ENCODE assay signal across 10 cellular contexts in the genomic region with DNA sequence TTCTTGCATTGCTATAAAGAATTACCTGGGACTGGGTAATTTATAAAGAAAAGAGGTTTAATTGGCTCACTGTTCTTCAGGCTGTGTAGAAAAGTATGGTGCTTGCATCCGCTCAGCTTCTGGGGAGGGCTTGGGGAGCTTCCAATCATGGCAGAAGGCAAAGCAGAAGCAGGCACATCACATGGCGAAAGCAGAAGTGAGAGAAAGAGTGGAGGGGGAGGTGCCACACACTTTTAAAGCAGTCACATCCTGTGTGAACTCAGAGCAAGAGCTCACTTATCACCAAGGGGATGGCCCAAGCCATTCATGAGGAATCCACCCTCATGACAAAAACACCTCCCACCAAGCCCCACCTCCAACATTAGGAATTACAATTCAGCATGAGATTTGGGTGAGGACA.
DNase-seq lines count a peak whose midpoint lies in the region; ATAC-seq and TF ChIP-seq lines count a peak whose summit lies in the region.
"Had no signal": no experiment of that assay in that cellular context is flagged by ENCODE, and none has a peak within 500 bp of the region (broad histone marks: within the 10 kb centered on the region; RNA-seq: fewer than 3 reads in every experiment).

No MANE protein-coding gene starts in this region.

- H3K4me3 ChIP-seq in naive thymus-derived CD4-positive, alpha-beta T cell (ENCODE audit: low read length): no peak overlapping the region
- no peak overlapping the region for H3K4me3 ChIP-seq in adrenal gland

- WGBS in adrenal gland, 4 donors: 51 to 86% (median 77%) methylated on average over 2 of the region's 2 CpGs

- no peaks in the 10 kb centered on the region for H3K9me3 ChIP-seq in naive thymus-derived CD4-positive, alpha-beta T cell (ENCODE audit: control insufficient read depth in 2 of 3, low read length in 3 of 3)
- H3K9me3 ChIP-seq in adrenal gland (replicated peaks in 1 of 3): no peaks in the 10 kb centered on the region

- no peak for TF ChIP-seq CTCF in activated CD8-positive, alpha-beta T cell treated with anti-CD3 and anti-CD28 coated beads for 36 hours (IDR thresholded peaks at IDR 0.05)
- no peak for TF ChIP-seq CTCF in adrenal gland (IDR thresholded peaks at IDR 0.05)

- no peaks in the 10 kb centered on the region for H3K4me1 ChIP-seq in naive thymus-derived CD4-positive, alpha-beta T cell (ENCODE audit: control insufficient read depth in 2 of 2, insufficient read depth in 2 of 2, low read length in 2 of 2)
- no peaks in the 10 kb centered on the region for H3K4me1 ChIP-seq in adrenal gland (replicated peaks in 1 of 2)

- peak; percentile 26 for DNase-seq in activated CD8-positive, alpha-beta T cell treated with anti-CD3 and anti-CD28 coated beads for 36 hours
- DNase-seq in activated CD8-positive, alpha-beta T cell treated with anti-CD3 and anti-CD28 coated beads, Interleukin-2, amount 10 ng/mL, durations not matched to agents 7 days and 5 days: no peak
- DNase-seq in naive thymus-derived CD4-positive, alpha-beta T cell: no peak
- DNase-seq in NCI-H2081 treated with DMSO at 0.1 percent for 48 hours (lab: John Stamatoyannopoulos, UW) (no peak), adrenal gland (no peak)
- DNase-seq in stimulated activated CD4-positive, alpha-beta T cell treated with anti-CD3 and anti-CD28 coated beads, Interleukin-2, amount 100 ng/mL, for 24 hours: no peak
- DNase-seq: activated naive CD4-positive, alpha-beta T cell treated with anti-CD3 and anti-CD28 coated beads, Interleukin-2, amount 10 ng/mL, durations not matched to agents 7 days and 5 days; endodermal cell had no signal

- no peaks in the 10 kb centered on the region for H3K4me1 Mint-ChIP-seq in activated CD8-positive, alpha-beta T cell treated with anti-CD3 and anti-CD28 coated beads for 36 hours (ENCODE audit: low read depth)
- no peaks in the 10 kb centered on the region for H3K4me1 Mint-ChIP-seq in activated CD8-positive, alpha-beta T cell treated with anti-CD3 and anti-CD28 coated beads, Interleukin-2, amount 10 ng/mL, durations not matched to agents 7 days and 5 days (ENCODE audit: low read depth)
- no peaks in the 10 kb centered on the region for H3K4me1 Mint-ChIP-seq in naive thymus-derived CD4-positive, alpha-beta T cell
- H3K4me1 Mint-ChIP-seq: activated naive CD4-positive, alpha-beta T cell treated with anti-CD3 and anti-CD28 coated beads, Interleukin-2, amount 10 ng/mL, durations not matched to agents 7 days and 5 days had no signal

- peaks cover 8% of the 10 kb centered on the region for H3K27me3 Mint-ChIP-seq in activated CD8-positive, alpha-beta T cell treated with anti-CD3 and anti-CD28 coated beads for 36 hours
- no peaks in the 10 kb centered on the region for H3K27me3 Mint-ChIP-seq in activated CD8-positive, alpha-beta T cell treated with anti-CD3 and anti-CD28 coated beads, Interleukin-2, amount 10 ng/mL, durations not matched to agents 7 days and 5 days (ENCODE audit: low read depth)
- H3K27me3 Mint-ChIP-seq in naive thymus-derived CD4-positive, alpha-beta T cell: peaks cover 0 to 39% (median 17%) of the 10 kb centered on the region in 5 donors

- CTCF ChIA-PET in activated CD8-positive, alpha-beta T cell treated with anti-CD3 and anti-CD28 coated beads for 36 hours (lab: Charles Lee): no interaction called here
- CTCF ChIA-PET in activated CD8-positive, alpha-beta T cell treated with anti-CD3 and anti-CD28 coated beads, Interleukin-2, amount 10 ng/mL, durations not matched to agents 7 days and 5 days (lab: Charles Lee): no interaction called here
- CTCF ChIA-PET in naive thymus-derived CD4-positive, alpha-beta T cell (lab: Charles Lee): interaction anchor here (0.6 kb wide), 1 partner anchor 51 kb away, joined by 3 read pairs; no protein-coding TSS in a partner anchor

- no peak for TF ChIP-seq POLR2A in adrenal gland (IDR thresholded peaks at IDR 0.05)

- H3K9me3 Mint-ChIP-seq in activated CD8-positive, alpha-beta T cell treated with anti-CD3 and anti-CD28 coated beads for 36 hours: no peaks in the 10 kb centered on the region
- no peaks in the 10 kb centered on the region for H3K9me3 Mint-ChIP-seq in activated CD8-positive, alpha-beta T cell treated with anti-CD3 and anti-CD28 coated beads, Interleukin-2, amount 10 ng/mL, durations not matched to agents 7 days and 5 days (ENCODE audit: insufficient read depth)
- H3K9me3 Mint-ChIP-seq in naive thymus-derived CD4-positive, alpha-beta T cell: peaks cover 0 to 8% (median 0%) of the 10 kb centered on the region in 11 donors
- H3K9me3 Mint-ChIP-seq: activated naive CD4-positive, alpha-beta T cell treated with anti-CD3 and anti-CD28 coated beads, Interleukin-2, amount 10 ng/mL, durations not matched to agents 7 days and 5 days; endodermal cell had no signal

- H3K36me3 ChIP-seq in naive thymus-derived CD4-positive, alpha-beta T cell (ENCODE audit: control insufficient read depth in 2 of 3, insufficient read depth in 3 of 3, low read length in 3 of 3): no peaks in the 10 kb centered on the region
- H3K36me3 ChIP-seq in adrenal gland (replicated peaks in 1 of 2): no peaks in the 10 kb centered on the region

- intact Hi-C loops in activated CD8-positive, alpha-beta T cell treated with anti-CD3 and anti-CD28 coated beads for 36 hours (cut with micrococcal nuclease): no loop called here
- intact Hi-C loops in naive thymus-derived CD4-positive, alpha-beta T cell (cut with micrococcal nuclease): no loop called here
- intact Hi-C loops in adrenal gland (cut with DNase I): no loop called here

- no peak overlapping the region for H3K27ac ChIP-seq in naive thymus-derived CD4-positive, alpha-beta T cell (ENCODE audit: low read depth, low read length)
- no peak overlapping the region for H3K27ac ChIP-seq in adrenal gland

- H3K27ac Mint-ChIP-seq in activated CD8-positive, alpha-beta T cell treated with anti-CD3 and anti-CD28 coated beads for 36 hours: no peak overlapping the region
- no peak overlapping the region for H3K27ac Mint-ChIP-seq in activated CD8-positive, alpha-beta T cell treated with anti-CD3 and anti-CD28 coated beads, Interleukin-2, amount 10 ng/mL, durations not matched to agents 7 days and 5 days
- no peak overlapping the region for H3K27ac Mint-ChIP-seq in naive thymus-derived CD4-positive, alpha-beta T cell
- H3K27ac Mint-ChIP-seq: activated naive CD4-positive, alpha-beta T cell treated with anti-CD3 and anti-CD28 coated beads, Interleukin-2, amount 10 ng/mL, durations not matched to agents 7 days and 5 days; endodermal cell had no signal

- H3K36me3 Mint-ChIP-seq in activated CD8-positive, alpha-beta T cell treated with anti-CD3 and anti-CD28 coated beads for 36 hours (ENCODE audit: low read depth): no peaks in the 10 kb centered on the region
- H3K36me3 Mint-ChIP-seq in activated CD8-positive, alpha-beta T cell treated with anti-CD3 and anti-CD28 coated beads, Interleukin-2, amount 10 ng/mL, durations not matched to agents 7 days and 5 days (ENCODE audit: low read depth): no peaks in the 10 kb centered on the region
- no peaks in the 10 kb centered on the region for H3K36me3 Mint-ChIP-seq in naive thymus-derived CD4-positive, alpha-beta T cell
- H3K36me3 Mint-ChIP-seq: activated naive CD4-positive, alpha-beta T cell treated with anti-CD3 and anti-CD28 coated beads, Interleukin-2, amount 10 ng/mL, durations not matched to agents 7 days and 5 days had no signal

- no peaks in the 10 kb centered on the region for H3K27me3 ChIP-seq in naive thymus-derived CD4-positive, alpha-beta T cell (ENCODE audit: control insufficient read depth in 2 of 2, insufficient read depth in 2 of 2, low read length in 2 of 2)
- no peaks in the 10 kb centered on the region for H3K27me3 ChIP-seq in adrenal gland

- H3K4me3 Mint-ChIP-seq in activated CD8-positive, alpha-beta T cell treated with anti-CD3 and anti-CD28 coated beads for 36 hours: no peak overlapping the region
- H3K4me3 Mint-ChIP-seq in activated CD8-positive, alpha-beta T cell treated with anti-CD3 and anti-CD28 coated beads, Interleukin-2, amount 10 ng/mL, durations not matched to agents 7 days and 5 days: no peak overlapping the region
- H3K4me3 Mint-ChIP-seq in naive thymus-derived CD4-positive, alpha-beta T cell: no peak overlapping the region
- H3K4me3 Mint-ChIP-seq: activated naive CD4-positive, alpha-beta T cell treated with anti-CD3 and anti-CD28 coated beads, Interleukin-2, amount 10 ng/mL, durations not matched to agents 7 days and 5 days; endodermal cell had no signal

- peak; percentile 60 for ATAC-seq in activated CD8-positive, alpha-beta T cell treated with anti-CD3 and anti-CD28 coated beads for 36 hours
- ATAC-seq in activated CD8-positive, alpha-beta T cell treated with anti-CD3 and anti-CD28 coated beads, Interleukin-2, amount 10 ng/mL, durations not matched to agents 7 days and 5 days: no peak
- peak; percentile 89 for ATAC-seq in HG02642 (IDR thresholded peaks at IDR 0.05; ENCODE audit: poor library complexity, unreplicated experiment)
- peak; percentile 98 for ATAC-seq in HG03520 (IDR thresholded peaks at IDR 0.05; ENCODE audit: unreplicated experiment)
- ATAC-seq in naive thymus-derived CD4-positive, alpha-beta T cell: peak; percentile 26

- POLR2A ChIA-PET in activated CD8-positive, alpha-beta T cell treated with anti-CD3 and anti-CD28 coated beads for 36 hours (lab: Charles Lee): no interaction called here
- POLR2A ChIA-PET in activated CD8-positive, alpha-beta T cell treated with anti-CD3 and anti-CD28 coated beads, Interleukin-2, amount 10 ng/mL, durations not matched to agents 7 days and 5 days (lab: Charles Lee): no interaction called here
- POLR2A ChIA-PET in naive thymus-derived CD4-positive, alpha-beta T cell (lab: Charles Lee): no interaction called here
